In the genomic region with DNA sequence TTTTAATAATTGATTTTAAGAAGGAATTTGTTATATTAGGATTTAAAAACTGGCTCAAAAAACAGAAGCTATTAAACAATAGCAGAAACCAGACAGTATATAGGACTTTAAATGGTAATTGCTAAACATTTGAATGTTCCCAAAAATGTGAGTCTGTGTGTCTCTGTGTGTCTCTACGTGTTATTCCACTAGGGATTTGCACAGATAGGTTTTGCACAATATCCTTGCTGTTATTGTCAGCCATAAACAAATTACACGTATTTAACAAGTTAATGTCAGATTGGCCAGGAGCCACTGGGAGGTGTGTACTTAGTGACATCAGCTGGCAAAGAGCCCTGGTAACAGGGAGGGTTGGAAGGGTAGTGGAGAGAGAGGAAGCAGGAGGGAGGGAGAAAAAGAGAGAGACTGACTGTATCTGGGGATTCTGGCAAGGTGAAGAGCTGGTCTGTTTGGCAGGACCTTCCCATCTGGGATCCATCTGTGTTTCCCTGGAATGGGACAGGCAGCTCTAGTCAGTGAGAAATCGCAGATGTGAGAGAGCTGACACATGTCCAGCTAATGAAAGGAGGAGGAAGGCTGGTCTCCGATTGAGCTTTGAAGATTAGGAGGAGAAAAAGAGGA, we compare ENCODE assay signal across 8 cellular contexts.
A peak's percentile ranks its signal among the peaks of the same experiment; 100 is the strongest.
DNase-seq lines count a peak whose midpoint lies in the region; ATAC-seq and TF ChIP-seq lines count a peak whose summit lies in the region.

No MANE protein-coding gene starts in this region.

- in situ Hi-C loops in transverse colon (cut with MboI; ENCODE audit: low pct_ligation_motif_present in 1 of 4, low pct_unique_long_range_greater_than_20kb in 1 of 4, low sequenced_read_pairs in 3 of 4), result no loop called here

- H3K9me2 ChIP-seq in HCT116 (ENCODE audit: insufficient read depth), result no peaks in the 10 kb centered on the region

- WGBS in liver, result 16% methylated on average over 4 of the region's 4 CpGs
- 19 to 24% methylated on average over 3 to 4 of the region's 4 CpGs for WGBS in transverse colon (ENCODE audit: low coverage in 1 of 2), 2 donors

- CTCF ChIA-PET in HCT116 (lab: Charles Lee), result no interaction called here

- peak overlapping the region; percentile 42; the same call in 1 of the 2 replicates for H3K4me2 ChIP-seq in HCT116 (ENCODE audit: low read length)

- H3K36me3 ChIP-seq in HCT116 (ENCODE audit: control insufficient read depth in 1 of 2, insufficient read depth in 2 of 2, low read length in 2 of 2) (no peaks in the 10 kb centered on the region), liver (ENCODE audit: control insufficient read depth in 4 of 4, insufficient read depth in 3 of 4, low read depth in 1 of 4, low read length in 3 of 4) (no peaks in the 10 kb centered on the region), transverse colon (no peaks in the 10 kb centered on the region)

- no peak for TF ChIP-seq CTCF in HCT116 (IDR thresholded peaks at IDR 0.05 in 2 of 3, conservative IDR thresholded peaks at IDR 0.05 in 1 of 3; ENCODE audit: borderline replicate concordance in 1 of 3, insufficient read depth in 1 of 3, low read depth in 2 of 3, low read length in 2 of 3)
- TF ChIP-seq CTCF in liver (IDR thresholded peaks at IDR 0.05; ENCODE audit: low read depth, low read length, missing input control), result no peak
- TF ChIP-seq CTCF in transverse colon (IDR thresholded peaks at IDR 0.05), result peak in 1 of 5 experiments; percentile 43

- POLR2A ChIA-PET in HCT116 (lab: Charles Lee), result no interaction called here

- intact Hi-C loops in HCT116 (cut with micrococcal nuclease), result no loop called here
- intact Hi-C loops in transverse colon (cut with DNase I; ENCODE audit: low total_unique reads), result no loop called here

- peak; percentile 75 for TF ChIP-seq EP300 in transverse colon (IDR thresholded peaks at IDR 0.05; ENCODE audit: low read depth)

- H3K27me3 ChIP-seq in HCT116 (ENCODE audit: insufficient read depth, low read length) (no peaks in the 10 kb centered on the region), liver (ENCODE audit: control insufficient read depth in 4 of 4, insufficient read depth in 4 of 4, low read length in 3 of 4) (no peaks in the 10 kb centered on the region), transverse colon (no peaks in the 10 kb centered on the region)

- no peaks in the 10 kb centered on the region for H3K79me2 ChIP-seq in HCT116 (ENCODE audit: insufficient read depth, low read length)

- H3K4me3 ChIP-seq in HCT116 (replicated peaks in 1 of 2; ENCODE audit: low read depth in 1 of 2, low read length in 2 of 2), result no peak overlapping the region
- H3K4me3 ChIP-seq in liver (ENCODE audit: low read depth in 1 of 3, low read length in 3 of 3), result peak overlapping the region in 1 of 3 donors; percentile 0
- H3K4me3 ChIP-seq in transverse colon, result peak overlapping the region in 2 of 4 donors; percentile 4 to 30

- no peaks in the 10 kb centered on the region for H4K20me1 ChIP-seq in HCT116 (ENCODE audit: insufficient read depth)

- DNase-seq in HCT116 (ENCODE audit: low read depth, low spot score), result peak; percentile 28
- peak; percentile 100 for DNase-seq in NCI-H69 (lab: John Stamatoyannopoulos, UW)
- peak; percentile 88 for DNase-seq in transverse colon
- no peak for DNase-seq in effector CD8-positive, alpha-beta T cell (lab: John Stamatoyannopoulos, UW)
- no peak for DNase-seq in activated CD4-positive, alpha-beta T cell treated with anti-CD3 and anti-CD28 coated beads, Interleukin-2, amount 50 U/mL, for 4 hours

- H3K27ac ChIP-seq in HCT116 (ENCODE audit: low read depth, low read length) (no peak overlapping the region), cingulate gyrus (ENCODE audit: low read depth, low read length) (peak overlapping the region; percentile 49), liver (ENCODE audit: low read depth in 1 of 2, low read length in 2 of 2) (peak overlapping the region; percentile 30 to 71), transverse colon (peak overlapping the region; percentile 64 to 78 (median 72))

- peak; percentile 54; the same call in 1 of the 2 replicates for ATAC-seq in HCT116
- ATAC-seq in GM19351 (IDR thresholded peaks at IDR 0.05; ENCODE audit: unreplicated experiment), result no peak

- RAD21 ChIA-PET in HCT116 (lab: Charles Lee; ENCODE audit: low non-redundant PET in 1 of 2, low total read pairs in 2 of 2, uncharacterized antibody in 2 of 2, unreplicated experiment in 2 of 2), result no interaction called here

- no peak overlapping the region for H2AFZ ChIP-seq in HCT116 (ENCODE audit: low read depth, low read length, poor library complexity, severe bottlenecking)

- H3K9ac ChIP-seq in HCT116 (ENCODE audit: low read length) (no peak overlapping the region), liver (ENCODE audit: low read depth in 1 of 2, low read length in 2 of 2) (peak overlapping the region in 1 of 2 donors; percentile 52)

- BruUV-seq in HCT116 (replicated peaks; lab: Mats Ljungman, UMichigan), result no TSS peak

- TF ChIP-seq RAD21 in HCT116 (IDR thresholded peaks at IDR 0.05; ENCODE audit: low read depth) (no peak), liver (IDR thresholded peaks at IDR 0.05) (peak; percentile 55 to 71)

- TF ChIP-seq POLR2A in HCT116 (IDR thresholded peaks at IDR 0.05; ENCODE audit: borderline replicate concordance, extremely low read depth, insufficient read depth, insufficient read length) (no peak), transverse colon (IDR thresholded peaks at IDR 0.05) (no peak)

- H3K4me1 ChIP-seq in HCT116 (ENCODE audit: control insufficient read depth in 1 of 2, insufficient read depth in 2 of 2, low read length in 2 of 2) (peaks cover 10 to 13% of the 10 kb centered on the region in 2 experiments; a peak in 3 of 4 replicates), liver (ENCODE audit: control insufficient read depth in 4 of 4, insufficient read depth in 4 of 4, low read length in 3 of 4) (peaks cover 1 to 22% (median 10%) of the 10 kb centered on the region in 4 donors), transverse colon (peaks cover 0 to 56% (median 28%) of the 10 kb centered on the region in 4 donors)

- H3K9me3 ChIP-seq in HCT116 (ENCODE audit: control insufficient read depth in 1 of 2, insufficient read depth in 1 of 2, low read depth in 1 of 2, low read length in 2 of 2), result no peaks in the 10 kb centered on the region
- H3K9me3 ChIP-seq in liver (ENCODE audit: control insufficient read depth in 4 of 4, low read length in 3 of 4), result no peaks in the 10 kb centered on the region
- H3K9me3 ChIP-seq in transverse colon, result no peaks in the 10 kb centered on the region

TF ChIP-seq in HCT116, 20 proteins besides CTCF, POLR2A, EP300 and RAD21 (continues in another document):
- TF ChIP-seq EGR1 (IDR thresholded peaks at IDR 0.05; ENCODE audit: low read depth) (no peak), ZFX (IDR thresholded peaks at IDR 0.05) (no peak), MAX (IDR thresholded peaks at IDR 0.05) (no peak), EZH2 (IDR thresholded peaks at IDR 0.05) (no peak)

TF ChIP-seq in liver, 16 proteins besides CTCF, POLR2A, EP300 and RAD21 (continues in another document):
- TF ChIP-seq REST (IDR thresholded peaks at IDR 0.05) (peak; percentile 76), SP1 (IDR thresholded peaks at IDR 0.05) (peak; percentile 73), RXRA (IDR thresholded peaks at IDR 0.05) (peak; percentile 76), FOXA2 (IDR thresholded peaks at IDR 0.05) (peak; percentile 100), HNF4A (conservative IDR thresholded peaks at IDR 0.05) (peak; percentile 52 to 66), MAX (IDR thresholded peaks at IDR 0.05) (peak; percentile 53), YY1 (IDR thresholded peaks at IDR 0.05) (peak; percentile 87), ZBTB33 (IDR thresholded peaks at IDR 0.05) (peak; percentile 43), NR2F2 (IDR thresholded peaks at IDR 0.05) (peak; percentile 58), JUND (IDR thresholded peaks at IDR 0.05) (peak; percentile 96 to 98)

Comparison
In these comparisons a context has a peak if more than half of its experiments do, and no peak if none do; other contexts are left out.
1. DNase-seq: peak in HCT116 (single experiment), NCI-H69 (single experiment) and transverse colon (single experiment); none in effector CD8-positive, alpha-beta T cell (single experiment) and activated CD4-positive, alpha-beta T cell treated with anti-CD3 and anti-CD28 coated beads, Interleukin-2, amount 50 U/mL, for 4 hours (0 of 2).